In genomic region chr2:97868986-97869721, GRCh38 we compare ENCODE assay signal across 8 cellular contexts.
A peak's percentile ranks its signal among the peaks of the same experiment; 100 is the strongest.
DNase-seq lines count a peak whose midpoint lies in the region; ATAC-seq and TF ChIP-seq lines count a peak whose summit lies in the region.

No MANE protein-coding gene starts in this region.

- no peak overlapping the region for H3K4me3 Mint-ChIP-seq in activated CD4-positive, alpha-beta T cell treated with anti-CD3 and anti-CD28 coated beads, Interleukin-2, amount 10 ng/mL, durations not matched to agents 24 days and 14 days

- ATAC-seq in DND-41 (ENCODE audit: insufficient read depth, low read depth) (no peak), omental fat pad (ENCODE audit: low FRiP score) (peak; percentile 37)

- DNase-seq in DND-41 (no peak), fibroblast of the aortic adventitia (ENCODE audit: low read depth) (peak; percentile 95), omental fat pad (ENCODE audit: low spot score) (no peak), SK-N-DZ (ENCODE audit: low spot score) (no peak), NCI-H524 treated with DMSO at 0.1 percent for 48 hours (lab: John Stamatoyannopoulos, UW) (no peak)
- no peak for DNase-seq in NK-92 treated with Interleukin-12 subunit alpha and Interleukin-12 subunit beta, amount 100 ng/mL, for 24 hours (lab: John Stamatoyannopoulos, UW)
- no peak for DNase-seq in activated CD4-positive, alpha-beta T cell treated with anti-CD3 and anti-CD28 coated beads, Interleukin-2, amount 10 ng/mL, durations not matched to agents 24 days and 14 days

- peaks cover 14% of the 10 kb centered on the region for H3K79me2 ChIP-seq in DND-41 (ENCODE audit: insufficient read depth, low read length)

- H3K4me2 ChIP-seq in DND-41 (ENCODE audit: insufficient read depth, low read length): peak overlapping the region; percentile 57; the same call in 1 of the 2 replicates

- no peak overlapping the region for H3K4me3 ChIP-seq in DND-41 (ENCODE audit: low read depth in 1 of 2, low read length in 2 of 2)
- H3K4me3 ChIP-seq in fibroblast of the aortic adventitia (ENCODE audit: low read depth, low read length): no peak overlapping the region

- peaks cover 12% of the 10 kb centered on the region for H4K20me1 ChIP-seq in DND-41 (ENCODE audit: insufficient read depth, low read length)

- TF ChIP-seq CTCF in DND-41 (IDR thresholded peaks at IDR 0.05; ENCODE audit: borderline replicate concordance, extremely low read depth, low read length, poor library complexity, severe bottlenecking): no peak
- no peak for TF ChIP-seq CTCF in fibroblast of the aortic adventitia (IDR thresholded peaks at IDR 0.05; ENCODE audit: insufficient read depth, low read length)
- no peak for TF ChIP-seq CTCF in omental fat pad (IDR thresholded peaks at IDR 0.05)

- H3K9ac ChIP-seq in DND-41 (ENCODE audit: low read depth, low read length): 0 out of 2 replicates have a peak overlapping the region, but pooled peaks have one; percentile 32

- no peaks in the 10 kb centered on the region for H3K36me3 ChIP-seq in DND-41 (ENCODE audit: insufficient read depth, low read length)

- no peaks in the 10 kb centered on the region for H3K27me3 Mint-ChIP-seq in activated CD4-positive, alpha-beta T cell treated with anti-CD3 and anti-CD28 coated beads, Interleukin-2, amount 10 ng/mL, durations not matched to agents 24 days and 14 days

- H3K36me3 Mint-ChIP-seq in activated CD4-positive, alpha-beta T cell treated with anti-CD3 and anti-CD28 coated beads, Interleukin-2, amount 10 ng/mL, durations not matched to agents 24 days and 14 days (ENCODE audit: low read depth): peaks cover 9% of the 10 kb centered on the region

- intact Hi-C loops in activated CD4-positive, alpha-beta T cell treated with anti-CD3 and anti-CD28 coated beads, Interleukin-2, amount 10 ng/mL, durations not matched to agents 24 days and 14 days (cut with micrococcal nuclease): no loop called here

- no peaks in the 10 kb centered on the region for H3K27me3 ChIP-seq in DND-41 (ENCODE audit: insufficient read depth, low read length, poor library complexity)

- no peak overlapping the region for H3K27ac Mint-ChIP-seq in activated CD4-positive, alpha-beta T cell treated with anti-CD3 and anti-CD28 coated beads, Interleukin-2, amount 10 ng/mL, durations not matched to agents 24 days and 14 days

- no peaks in the 10 kb centered on the region for H3K9me3 ChIP-seq in DND-41 (ENCODE audit: insufficient read depth, low read length, severe bottlenecking)

- peaks cover 4% of the 10 kb centered on the region for H3K9me3 Mint-ChIP-seq in activated CD4-positive, alpha-beta T cell treated with anti-CD3 and anti-CD28 coated beads, Interleukin-2, amount 10 ng/mL, durations not matched to agents 24 days and 14 days

- H2AFZ ChIP-seq in DND-41 (ENCODE audit: low read depth, low read length): no peak overlapping the region

- peaks cover 25% of the 10 kb centered on the region for H3K4me1 Mint-ChIP-seq in activated CD4-positive, alpha-beta T cell treated with anti-CD3 and anti-CD28 coated beads, Interleukin-2, amount 10 ng/mL, durations not matched to agents 24 days and 14 days

- H3K27ac ChIP-seq in DND-41 (ENCODE audit: low read length): peak overlapping the region; percentile 71; the same call in 1 of the 2 replicates

- H3K4me1 ChIP-seq in DND-41 (ENCODE audit: insufficient read depth, low read length): peaks cover 32% of the 10 kb centered on the region

TF ChIP-seq in PFSK-1, 5 proteins besides CTCF, POLR2A, EP300 and RAD21:
- TF ChIP-seq TAF1 (IDR thresholded peaks at IDR 0.05; ENCODE audit: borderline replicate concordance, insufficient read depth, low read length) (no peak), POLR2AphosphoS5 (IDR thresholded peaks at IDR 0.05; ENCODE audit: low read depth, low read length) (peak; percentile 56), SIN3A (IDR thresholded peaks at IDR 0.05; ENCODE audit: borderline replicate concordance, insufficient read depth, low read length) (peak; percentile 84; the same call in 1 of the 2 replicates), FOXP2 (optimal IDR thresholded peaks at IDR 0.05; ENCODE audit: borderline replicate concordance, extremely low read depth, extremely low read length, insufficient read depth) (peak; percentile 83)
- TF ChIP-seq, protein P1, sequence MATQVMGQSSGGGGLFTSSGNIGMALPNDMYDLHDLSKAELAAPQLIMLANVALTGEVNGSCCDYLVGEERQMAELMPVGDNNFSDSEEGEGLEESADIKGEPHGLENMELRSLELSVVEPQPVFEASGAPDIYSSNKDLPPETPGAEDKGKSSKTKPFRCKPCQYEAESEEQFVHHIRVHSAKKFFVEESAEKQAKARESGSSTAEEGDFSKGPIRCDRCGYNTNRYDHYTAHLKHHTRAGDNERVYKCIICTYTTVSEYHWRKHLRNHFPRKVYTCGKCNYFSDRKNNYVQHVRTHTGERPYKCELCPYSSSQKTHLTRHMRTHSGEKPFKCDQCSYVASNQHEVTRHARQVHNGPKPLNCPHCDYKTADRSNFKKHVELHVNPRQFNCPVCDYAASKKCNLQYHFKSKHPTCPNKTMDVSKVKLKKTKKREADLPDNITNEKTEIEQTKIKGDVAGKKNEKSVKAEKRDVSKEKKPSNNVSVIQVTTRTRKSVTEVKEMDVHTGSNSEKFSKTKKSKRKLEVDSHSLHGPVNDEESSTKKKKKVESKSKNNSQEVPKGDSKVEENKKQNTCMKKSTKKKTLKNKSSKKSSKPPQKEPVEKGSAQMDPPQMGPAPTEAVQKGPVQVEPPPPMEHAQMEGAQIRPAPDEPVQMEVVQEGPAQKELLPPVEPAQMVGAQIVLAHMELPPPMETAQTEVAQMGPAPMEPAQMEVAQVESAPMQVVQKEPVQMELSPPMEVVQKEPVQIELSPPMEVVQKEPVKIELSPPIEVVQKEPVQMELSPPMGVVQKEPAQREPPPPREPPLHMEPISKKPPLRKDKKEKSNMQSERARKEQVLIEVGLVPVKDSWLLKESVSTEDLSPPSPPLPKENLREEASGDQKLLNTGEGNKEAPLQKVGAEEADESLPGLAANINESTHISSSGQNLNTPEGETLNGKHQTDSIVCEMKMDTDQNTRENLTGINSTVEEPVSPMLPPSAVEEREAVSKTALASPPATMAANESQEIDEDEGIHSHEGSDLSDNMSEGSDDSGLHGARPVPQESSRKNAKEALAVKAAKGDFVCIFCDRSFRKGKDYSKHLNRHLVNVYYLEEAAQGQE (IDR thresholded peaks at IDR 0.05; ENCODE audit: insufficient read depth in 1 of 2, low read depth in 2 of 2, low read length in 2 of 2): 0 out of 4 replicates have a peak, but pooled peaks of 1 of the 2 experiments have one; percentile 61
